Comparison of ENCODE assay signal across 8 cellular contexts in the genomic region with DNA sequence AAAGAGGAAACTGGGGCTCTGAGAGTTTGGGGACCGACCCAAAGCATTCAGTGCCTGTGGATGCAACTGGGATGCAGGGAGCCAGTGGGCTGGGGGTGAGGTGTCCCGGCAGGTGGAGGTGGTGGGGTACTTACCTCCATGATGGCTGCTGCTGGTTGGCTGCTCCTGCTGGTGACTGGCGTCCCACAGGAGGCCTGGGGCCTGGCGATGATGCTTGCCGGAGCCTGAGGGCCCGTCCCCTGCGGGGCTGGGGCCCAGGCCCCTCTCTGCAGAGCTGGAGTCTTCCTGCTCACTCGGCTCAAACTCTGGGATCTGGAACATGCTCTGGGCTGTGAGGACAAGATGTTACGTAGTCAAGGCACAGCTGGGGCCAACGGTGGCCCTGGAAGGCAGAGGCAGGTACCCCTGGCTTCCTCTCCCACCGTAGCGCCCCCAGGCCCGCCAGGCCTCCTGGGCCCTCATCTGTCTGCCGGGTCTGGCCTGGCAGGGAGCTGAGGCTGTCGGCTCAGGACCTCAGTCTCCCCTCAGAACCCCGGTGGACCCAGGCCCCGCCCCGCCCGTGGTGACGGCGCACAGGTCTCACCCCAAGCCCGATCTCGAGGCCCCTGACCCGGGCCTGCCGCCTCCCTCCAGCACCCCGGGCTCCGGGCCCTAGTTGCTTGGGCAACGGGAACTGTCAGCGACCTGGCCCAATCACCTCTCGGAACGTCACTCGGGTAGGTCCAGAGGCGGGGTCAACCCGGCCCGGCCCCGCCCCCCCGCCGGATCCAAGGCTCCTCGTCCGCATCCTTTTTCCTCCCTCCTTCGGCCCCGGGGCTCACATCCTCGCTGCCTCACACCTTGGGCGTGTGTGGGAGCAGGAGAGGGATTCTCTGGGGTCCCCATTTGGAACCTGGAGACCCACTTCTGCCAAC. TPM values are rescaled to one million over a fixed set of nuclear protein-coding genes. Genes with fewer than 3 reads are reported as not detected.
DNase-seq lines count a peak whose midpoint lies in the region; ATAC-seq and TF ChIP-seq lines count a peak whose summit lies in the region.

TSS of gene BAD (minus strand) at position 618 of the 914 bp plus-strand sequence. CDS start at position 321, 297 bp downstream.

- H3K36me3 ChIP-seq in left ventricle myocardium inferior (peaks cover 22% of the 10 kb centered on the region), prostate gland (no peaks in the 10 kb centered on the region)

- H3K9me3 ChIP-seq in left ventricle myocardium inferior (replicated peaks) (no peaks in the 10 kb centered on the region), prostate gland (no peaks in the 10 kb centered on the region)

- 2% methylated on average over 44 of the region's 44 CpGs for WGBS in prostate gland

- H3K27ac ChIP-seq in angular gyrus (ENCODE audit: low read depth, low read length) (peak within 1 kb of the TSS; percentile 96), left ventricle myocardium inferior (replicated peaks) (peak within 1 kb of the TSS; percentile 98), prostate gland (peak within 1 kb of the TSS; percentile 97 to 98)

- no peaks in the 10 kb centered on the region for H3K27me3 ChIP-seq in left ventricle myocardium inferior (ENCODE audit: low read depth)
- no peaks in the 10 kb centered on the region for H3K27me3 ChIP-seq in prostate gland (replicated peaks; ENCODE audit: insufficient read depth)

- TF ChIP-seq CTCF in left ventricle myocardium inferior (IDR thresholded peaks at IDR 0.05; ENCODE audit: borderline replicate concordance) (no peak), prostate gland (IDR thresholded peaks at IDR 0.05) (no peak)

- ATAC-seq in GM18499 (IDR thresholded peaks at IDR 0.05; ENCODE audit: insufficient read depth, unreplicated experiment): peak; percentile 38
- peak; percentile 64 for ATAC-seq in HG02943 (IDR thresholded peaks at IDR 0.05; ENCODE audit: low read depth, unreplicated experiment)

- H3K4me1 ChIP-seq in left ventricle myocardium inferior (peaks cover 54% of the 10 kb centered on the region), prostate gland (replicated peaks) (peaks cover 7% of the 10 kb centered on the region)

- DNase-seq in NCI-H187 treated with DMSO at 0.1 percent for 48 hours (lab: John Stamatoyannopoulos, UW): peak; percentile 78
- peak; percentile 85 to 94 (median 88) for DNase-seq in T-helper 2 cell
- peak; percentile 95 for DNase-seq in left ventricle myocardium inferior
- peak; percentile 97 for DNase-seq in prostate gland (ENCODE audit: low spot score)
- peak; percentile 97 for DNase-seq in ureter (ENCODE audit: low spot score)

- H3K4me3 ChIP-seq in left ventricle myocardium inferior (peak within 1 kb of the TSS; percentile 92), prostate gland (peak within 1 kb of the TSS; percentile 71 to 80)

- TF ChIP-seq POLR2A in prostate gland (IDR thresholded peaks at IDR 0.05): peak; percentile 74

- intact Hi-C loops in left ventricle myocardium inferior (cut with micrococcal nuclease) (no loop called here), prostate gland (cut with DNase I) (no loop called here)

RNA-seq across cellular contexts. Expression of gene BAD, which starts in this region (rescaled TPM):
- total RNA-seq in left ventricle myocardium inferior (56.3 TPM), prostate gland (100 to 1,000 TPM; 140 to 161 TPM), ureter (43.0 TPM)

Comparison
In these comparisons a context has a peak if more than half of its experiments do, and no peak if none do; other contexts are left out.
1. Peak in every context shown above with its lines: DNase-seq, ATAC-seq, H3K4me3 ChIP-seq and H3K27ac ChIP-seq.